ENCODE assay signal across 21 cellular contexts in genomic region chr2:22143840-22144239, GRCh38.
DNase-seq lines count a peak whose midpoint lies in the region; ATAC-seq, FAIRE-seq and TF ChIP-seq lines count a peak whose summit lies in the region.
"Had no signal": no experiment of that assay in that cellular context is flagged by ENCODE, and none has a peak within 500 bp of the region (broad histone marks: within the 10 kb centered on the region; RNA-seq: fewer than 3 reads in every experiment).

No MANE protein-coding gene starts in this region.

- H3K14ac ChIP-seq in H1 (ENCODE audit: insufficient read length), result no peak overlapping the region

- no peak for TF ChIP-seq POLR2A in H1 (IDR thresholded peaks at IDR 0.05; ENCODE audit: control extremely low read depth in 1 of 2, low read depth in 2 of 2, low read length in 2 of 2)

- H3K4me2 ChIP-seq in H1 (ENCODE audit: insufficient read depth in 1 of 2, low read depth in 2 of 2, low read length in 2 of 2), result peak overlapping the region; percentile 39 to 40
- H3K4me2 ChIP-seq: KMS-11 had no signal

- POLR2A ChIA-PET in H1 (lab: Charles Lee; ENCODE audit: partially characterized antibody), result no interaction called here

- H2BK15ac ChIP-seq in H1 (ENCODE audit: low read length), result no peak overlapping the region

- CTCF ChIA-PET in H1 (lab: Charles Lee; ENCODE audit: partially characterized antibody), result no interaction called here
- CTCF ChIA-PET in activated naive CD4-positive, alpha-beta T cell treated with anti-CD3 and anti-CD28 coated beads, Interleukin-2, amount 10 ng/mL, durations not matched to agents 7 days and 5 days (lab: Charles Lee), result no interaction called here

- H3K27me3 ChIP-seq in HUES48 (ENCODE audit: control insufficient read depth, insufficient read depth, low read length) (no peaks in the 10 kb centered on the region), H1 (replicated peaks in 1 of 4; ENCODE audit: control insufficient read depth in 3 of 4, extremely low read depth in 1 of 4, insufficient read depth in 3 of 4, low read length in 3 of 4) (no peaks in the 10 kb centered on the region)
- H3K27me3 ChIP-seq: BE2C had no signal

- H3K23me2 ChIP-seq in H1 (ENCODE audit: low read depth, low read length), result no peaks in the 10 kb centered on the region; the same call in 1 of the 2 replicates

- no peaks in the 10 kb centered on the region for H3K4me1 Mint-ChIP-seq in activated naive CD4-positive, alpha-beta T cell treated with anti-CD3 and anti-CD28 coated beads, Interleukin-2, amount 10 ng/mL, durations not matched to agents 7 days and 5 days
- H3K4me1 Mint-ChIP-seq: CD4-positive, CD25-positive, alpha-beta regulatory T cell; CD8-positive, alpha-beta memory T cell had no signal

- H3K9me3 Mint-ChIP-seq in activated naive CD4-positive, alpha-beta T cell treated with anti-CD3 and anti-CD28 coated beads, Interleukin-2, amount 10 ng/mL, durations not matched to agents 7 days and 5 days, result peaks cover 10% of the 10 kb centered on the region

- DNase-seq in H1 (ENCODE audit: low read depth in 1 of 2, low spot score in 2 of 2) (peak in 1 of 2 experiments; percentile 27), iPS-NIHi11 (ENCODE audit: low spot score) (peak; percentile 29), NCI-H2081 (lab: John Stamatoyannopoulos, UW) (no peak)
- DNase-seq in activated naive CD4-positive, alpha-beta T cell treated with anti-CD3 and anti-CD28 coated beads, Interleukin-2, amount 10 ng/mL, durations not matched to agents 7 days and 5 days, result no peak
- DNase-seq: ACHN; BE2C; C1 segment of cervical spinal cord; CD4-positive, CD25-positive, alpha-beta regulatory T cell; CD8-positive, alpha-beta memory T cell; COR-L47; DMS 273 treated with DMSO at 0.1 percent for 48 hours; DMS53; DND-41; EL; GM23248 had no signal

- no peak overlapping the region for H3K4ac ChIP-seq in H1 (replicated peaks; ENCODE audit: insufficient read length, low read depth, low read length)

- H4K8ac ChIP-seq in H1 (ENCODE audit: extremely low read depth, insufficient read depth, low read length), result no peak overlapping the region

- H2AK5ac ChIP-seq in H1 (ENCODE audit: low read depth, low read length), result no peak overlapping the region

- H3K36me3 ChIP-seq in HUES48 (ENCODE audit: control insufficient read depth, insufficient read depth, low read length) (no peaks in the 10 kb centered on the region), H1 (ENCODE audit: control insufficient read depth in 2 of 4, insufficient read depth in 4 of 4, low read length in 3 of 4) (no peaks in the 10 kb centered on the region)
- H3K36me3 ChIP-seq: BE2C, HAP-1 had no signal

- H4K91ac ChIP-seq in H1 (replicated peaks; ENCODE audit: insufficient read length, low read length), result no peak overlapping the region

- peak overlapping the region; percentile 61 for H3K27ac ChIP-seq in HUES48 (ENCODE audit: low read depth, low read length)
- no peak overlapping the region for H3K27ac ChIP-seq in H1 (ENCODE audit: low read depth, low read length)
- H3K27ac ChIP-seq: GM23248, KMS-11 had no signal

- H3K79me2 ChIP-seq in H1 (ENCODE audit: control insufficient read depth in 1 of 2, insufficient read depth in 2 of 2, low read length in 2 of 2), result no peaks in the 10 kb centered on the region

- H3K79me1 ChIP-seq in H1 (ENCODE audit: low read depth, low read length), result no peaks in the 10 kb centered on the region

- TF ChIP-seq CTCF in H1 (IDR thresholded peaks at IDR 0.05; ENCODE audit: control extremely low read depth in 1 of 3, insufficient read depth in 1 of 3, low read depth in 1 of 3, low read length in 3 of 3), result no peak

- TF ChIP-seq EP300 in H1 (IDR thresholded peaks at IDR 0.05; ENCODE audit: borderline replicate concordance in 1 of 2, low read depth in 2 of 2, low read length in 2 of 2), result no peak

- H2BK20ac ChIP-seq in H1 (ENCODE audit: low read length), result no peak overlapping the region

- no peak overlapping the region for H4K5ac ChIP-seq in H1 (ENCODE audit: insufficient read length, low read depth, low read length)

- H2BK12ac ChIP-seq in H1 (ENCODE audit: low read depth, low read length), result no peak overlapping the region

- H3K18ac ChIP-seq in H1 (ENCODE audit: extremely low read depth, low read length), result no peak overlapping the region

- no peaks in the 10 kb centered on the region for H3K36me3 Mint-ChIP-seq in activated naive CD4-positive, alpha-beta T cell treated with anti-CD3 and anti-CD28 coated beads, Interleukin-2, amount 10 ng/mL, durations not matched to agents 7 days and 5 days
- H3K36me3 Mint-ChIP-seq: CD4-positive, CD25-positive, alpha-beta regulatory T cell; CD8-positive, alpha-beta memory T cell had no signal

- no peak overlapping the region for H3K56ac ChIP-seq in H1 (replicated peaks; ENCODE audit: insufficient read length, low read depth, low read length)

- peak; percentile 83 for FAIRE-seq in H1 (lab: Jason Lieb, UNC)
- FAIRE-seq: A204.1, GM12878 had no signal

- H3K27me3 Mint-ChIP-seq in activated naive CD4-positive, alpha-beta T cell treated with anti-CD3 and anti-CD28 coated beads, Interleukin-2, amount 10 ng/mL, durations not matched to agents 7 days and 5 days, result no peaks in the 10 kb centered on the region
- H3K27me3 Mint-ChIP-seq: CD4-positive, CD25-positive, alpha-beta regulatory T cell; CD8-positive, alpha-beta memory T cell had no signal

- H3K4me3 Mint-ChIP-seq in activated naive CD4-positive, alpha-beta T cell treated with anti-CD3 and anti-CD28 coated beads, Interleukin-2, amount 10 ng/mL, durations not matched to agents 7 days and 5 days, result no peak overlapping the region
- H3K4me3 Mint-ChIP-seq: CD4-positive, CD25-positive, alpha-beta regulatory T cell; CD8-positive, alpha-beta memory T cell had no signal

- TF ChIP-seq RAD21 in H1 (IDR thresholded peaks at IDR 0.05 in 1 of 2, conservative IDR thresholded peaks at IDR 0.05 in 1 of 2; ENCODE audit: low read depth in 2 of 2, low read length in 2 of 2), result no peak

- H3K9ac ChIP-seq in HUES48 (ENCODE audit: low read depth, low read length), result no peak overlapping the region
- no peak overlapping the region for H3K9ac ChIP-seq in H1 (replicated peaks in 1 of 4; ENCODE audit: extremely low read depth in 1 of 4, low read depth in 3 of 4, low read length in 3 of 4)
- H3K9ac ChIP-seq: GM23248, KMS-11 had no signal

- no peak overlapping the region for H2BK5ac ChIP-seq in H1 (ENCODE audit: low read depth, low read length)

- H3K23ac ChIP-seq in H1 (ENCODE audit: insufficient read length), result no peak overlapping the region

- H3K27ac Mint-ChIP-seq in activated naive CD4-positive, alpha-beta T cell treated with anti-CD3 and anti-CD28 coated beads, Interleukin-2, amount 10 ng/mL, durations not matched to agents 7 days and 5 days, result no peak overlapping the region
- H3K27ac Mint-ChIP-seq: CD4-positive, CD25-positive, alpha-beta regulatory T cell; CD8-positive, alpha-beta memory T cell had no signal

- peaks cover 23% of the 10 kb centered on the region for H3K4me1 ChIP-seq in HUES48 (ENCODE audit: control insufficient read depth, insufficient read depth, low read length)
- H3K4me1 ChIP-seq in H1 (replicated peaks in 1 of 4; ENCODE audit: control insufficient read depth in 3 of 4, insufficient read depth in 4 of 4, low read length in 3 of 4), result peaks cover 0 to 8% (median 3%) of the 10 kb centered on the region in 4 experiments; a peak in 3 of 7 replicates
- H3K4me1 ChIP-seq: HAP-1 had no signal

- no peak overlapping the region for H2BK120ac ChIP-seq in H1 (replicated peaks; ENCODE audit: low read depth, low read length)

- H4K20me1 ChIP-seq in H1 (replicated peaks in 1 of 2; ENCODE audit: control insufficient read depth in 1 of 2, insufficient read depth in 2 of 2, low read length in 2 of 2), result no peaks in the 10 kb centered on the region

- H3K4me3 ChIP-seq in HUES48 (ENCODE audit: low read depth, low read length) (peak overlapping the region; percentile 33), H1 (ENCODE audit: extremely low read depth in 1 of 4, insufficient read depth in 2 of 4, low read depth in 3 of 4, low read length in 4 of 4) (peak overlapping the region in 1 of 4 experiments; percentile 15; a peak in 1 of 8 replicates)
- H3K4me3 ChIP-seq: GM12878, GM23248, HAP-1 had no signal

- ATAC-seq in HG03571 (IDR thresholded peaks at IDR 0.05; ENCODE audit: unreplicated experiment), result no peak
- ATAC-seq: GM12878 had no signal

- no peak overlapping the region for H2AFZ ChIP-seq in H1 (ENCODE audit: low read length)
- H2AFZ ChIP-seq: GM23248 had no signal

- H3K9me3 ChIP-seq in HUES48 (ENCODE audit: control insufficient read depth, insufficient read depth, low read length) (peaks cover 3% of the 10 kb centered on the region; the same call in 1 of the 2 replicates), H1 (ENCODE audit: insufficient read depth in 2 of 2, low read depth in 1 of 2, low read length in 1 of 2) (no peaks in the 10 kb centered on the region)
- H3K9me3 ChIP-seq: BE2C, HAP-1 had no signal

TF ChIP-seq in H1, 55 proteins besides CTCF, POLR2A, EP300 and RAD21:
- no peak for TF ChIP-seq SAP30 (IDR thresholded peaks at IDR 0.05; ENCODE audit: insufficient read depth, insufficient replicate concordance, low read length)
- no peak for TF ChIP-seq HDAC6 (IDR thresholded peaks at IDR 0.05; ENCODE audit: low read depth, low read length)
- no peak for TF ChIP-seq KDM5A (IDR thresholded peaks at IDR 0.05; ENCODE audit: low read length)
- TF ChIP-seq CREB1 (IDR thresholded peaks at IDR 0.05), result no peak
- TF ChIP-seq RBBP5 (IDR thresholded peaks at IDR 0.05; ENCODE audit: borderline replicate concordance, low read depth, low read length), result no peak
